Comparison of ENCODE assay signal across 8 cellular contexts in genomic region chr7:142482899-142483658, GRCh38.
DNase-seq lines count a peak whose midpoint lies in the region; ATAC-seq lines count a peak whose summit lies in the region.

No MANE protein-coding gene starts in this region.

- peak; percentile 78 to 79 for ATAC-seq in CD4-positive, CD25-positive, alpha-beta regulatory T cell (ENCODE audit: low read depth in 2 of 2)
- ATAC-seq in GM18909 (IDR thresholded peaks at IDR 0.05; ENCODE audit: poor library complexity, unreplicated experiment) = peak; percentile 74
- peak; percentile 69 for ATAC-seq in HG03378 (IDR thresholded peaks at IDR 0.05; ENCODE audit: unreplicated experiment)
- peak; percentile 80 to 86 (median 84) for ATAC-seq in T-cell (replicated peaks in 1 of 4)

- H3K36me3 ChIP-seq in CD4-positive, CD25-positive, alpha-beta regulatory T cell (ENCODE audit: control insufficient read depth, insufficient read depth, low read length) = no peaks in the 10 kb centered on the region

- H3K27ac ChIP-seq in CD4-positive, CD25-positive, alpha-beta regulatory T cell (ENCODE audit: insufficient read depth, low read length, poor library complexity, severe bottlenecking) = peak overlapping the region; percentile 71

- no peaks in the 10 kb centered on the region for H3K27me3 ChIP-seq in CD4-positive, CD25-positive, alpha-beta regulatory T cell (ENCODE audit: control insufficient read depth, insufficient read depth, low read length)

- no peaks in the 10 kb centered on the region for H3K9me3 ChIP-seq in CD4-positive, CD25-positive, alpha-beta regulatory T cell (ENCODE audit: control insufficient read depth in 2 of 2, low read length in 2 of 2)

- no peaks in the 10 kb centered on the region for H3K9me3 Mint-ChIP-seq in CD4-positive, CD25-positive, alpha-beta regulatory T cell
- no peaks in the 10 kb centered on the region for H3K9me3 Mint-ChIP-seq in T-cell

- POLR2A ChIA-PET in T-cell (lab: Charles Lee) = interaction anchor here in 1 of 2 donors (0.6 kb wide), 1 partner anchor 25 kb away, joined by 3 read pairs; no protein-coding TSS in a partner anchor

- CTCF ChIA-PET in T-cell (lab: Charles Lee) = interaction anchor here (0.6 to 6.6 kb wide), 18 partner anchors 10 to 508 kb away, joined by 3 to 48 read pairs (median 4); no protein-coding TSS in a partner anchor

- H3K4me1 Mint-ChIP-seq in CD4-positive, CD25-positive, alpha-beta regulatory T cell = peaks cover 17 to 62% (median 40%) of the 10 kb centered on the region in 4 donors
- H3K4me1 Mint-ChIP-seq in T-cell = peaks cover 51 to 71% (median 56%) of the 10 kb centered on the region in 3 donors

- peak overlapping the region; percentile 57 for H3K4me3 ChIP-seq in CD4-positive, CD25-positive, alpha-beta regulatory T cell (ENCODE audit: low read depth, low read length)

- H3K4me3 Mint-ChIP-seq in CD4-positive, CD25-positive, alpha-beta regulatory T cell = peak overlapping the region; percentile 17 to 78 (median 61)
- H3K4me3 Mint-ChIP-seq in T-cell = peak overlapping the region; percentile 38 to 72 (median 46)

- H3K27ac Mint-ChIP-seq in CD4-positive, CD25-positive, alpha-beta regulatory T cell = peak overlapping the region; percentile 98 to 99 (median 98)
- H3K27ac Mint-ChIP-seq in T-cell = peak overlapping the region; percentile 99

- H3K36me3 Mint-ChIP-seq in CD4-positive, CD25-positive, alpha-beta regulatory T cell = peaks cover 3% of the 10 kb centered on the region
- H3K36me3 Mint-ChIP-seq in T-cell = no peaks in the 10 kb centered on the region

- peaks cover 9% of the 10 kb centered on the region for H3K27me3 Mint-ChIP-seq in CD4-positive, CD25-positive, alpha-beta regulatory T cell
- no peaks in the 10 kb centered on the region for H3K27me3 Mint-ChIP-seq in T-cell

- peak; percentile 33 to 78 (median 54) for DNase-seq in CD4-positive, CD25-positive, alpha-beta regulatory T cell
- DNase-seq in T-cell (peak in 29 of 34 experiments; percentile 24 to 64 (median 43)), anterior cingulate cortex (lab: John Stamatoyannopoulos, UW) (peak in 31 of 58 donors; percentile 5 to 60 (median 30)), inferior parietal cortex (ENCODE audit: extremely low spot score) (peak; percentile 54), NCI-H1694 treated with DMSO at 0.1 percent for 48 hours (lab: John Stamatoyannopoulos, UW) (no peak)
- DNase-seq in stimulated activated CD8-positive, alpha-beta memory T cell treated with anti-CD3 and anti-CD28 coated beads, Interleukin-2, amount 100 ng/mL, for 48 hours (ENCODE audit: low read depth in 2 of 2) = peak; percentile 26 to 37

- peaks cover 33% of the 10 kb centered on the region for H3K4me1 ChIP-seq in CD4-positive, CD25-positive, alpha-beta regulatory T cell (ENCODE audit: control insufficient read depth, insufficient read depth, low read length, poor library complexity, severe bottlenecking)
